ENCODE assay signal across 9 cellular contexts in genomic region chr1:66542811-66543767, GRCh38. TPM values are rescaled to one million over a fixed set of nuclear protein-coding genes. Genes with fewer than 3 reads are reported as not detected.
A peak's percentile ranks its signal among the peaks of the same experiment; 100 is the strongest.
DNase-seq lines count a peak whose midpoint lies in the region; ATAC-seq and TF ChIP-seq lines count a peak whose summit lies in the region.
"Had no signal": no experiment of that assay in that cellular context is flagged by ENCODE, and none has a peak within 500 bp of the region (broad histone marks: within the 10 kb centered on the region; RNA-seq: fewer than 3 reads in every experiment).

No MANE protein-coding gene starts in this region.

- peak; percentile 17 for DNase-seq in AG08395 (ENCODE audit: low spot score)
- peak; percentile 99 for DNase-seq in NCI-H2029 (lab: John Stamatoyannopoulos, UW)
- no peak for DNase-seq in chondrocyte (ENCODE audit: low spot score)
- DNase-seq in lower lobe of right lung, result no peak
- DNase-seq in activated naive CD4-positive, alpha-beta T cell treated with anti-CD3 and anti-CD28 coated beads, Interleukin-2, amount 50 U/mL, for 16 hours, result no peak
- no peak for DNase-seq in GM19240 (ENCODE audit: insufficient read length, low spot score)
- DNase-seq: stimulated activated naive CD4-positive, alpha-beta T cell treated with Interleukin-2 at 50 U/mL for 16 hours had no signal

- H3K27ac ChIP-seq in lower lobe of right lung, result peak overlapping the region; percentile 53

- H3K9me3 ChIP-seq in lower lobe of right lung, result no peaks in the 10 kb centered on the region

- peak overlapping the region; percentile 92 for H3K27ac Mint-ChIP-seq in chondrocyte (ENCODE audit: unreplicated experiment)

- no peak overlapping the region for H3K4me3 ChIP-seq in lower lobe of right lung

- peaks cover 10% of the 10 kb centered on the region for H3K36me3 Mint-ChIP-seq in chondrocyte (ENCODE audit: low read depth)

- H3K4me1 Mint-ChIP-seq in chondrocyte (ENCODE audit: low read depth), result peaks cover 81% of the 10 kb centered on the region

- ATAC-seq in lower lobe of right lung (peak; percentile 86 to 87), GM21529 (IDR thresholded peaks at IDR 0.05; ENCODE audit: unreplicated experiment) (no peak), GM21390 (IDR thresholded peaks at IDR 0.05; ENCODE audit: unreplicated experiment) (no peak)

- no peak overlapping the region for H3K4me3 Mint-ChIP-seq in chondrocyte (ENCODE audit: unreplicated experiment)

- no peaks in the 10 kb centered on the region for H3K9me3 Mint-ChIP-seq in chondrocyte (ENCODE audit: low read depth)

- no peaks in the 10 kb centered on the region for H3K36me3 ChIP-seq in lower lobe of right lung

- no peaks in the 10 kb centered on the region for H3K27me3 ChIP-seq in lower lobe of right lung (ENCODE audit: low read depth)

- no peaks in the 10 kb centered on the region for H3K27me3 Mint-ChIP-seq in chondrocyte (ENCODE audit: low read depth)

- peaks cover 12% of the 10 kb centered on the region for H3K4me1 ChIP-seq in lower lobe of right lung

- no peak for TF ChIP-seq CTCF in chondrocyte (IDR thresholded peaks at IDR 0.05)
- no peak for TF ChIP-seq CTCF in lower lobe of right lung (IDR thresholded peaks at IDR 0.05)

- intact Hi-C loops in lower lobe of right lung (cut with DNase I), result no loop called here

RNA-seq across cellular contexts. Expression of gene SGIP1, which starts 9.1 kb away (rescaled TPM):
- total RNA-seq in chondrocyte, result 29.3 to 47.9 TPM (median 31.8 TPM) in 3 replicates
- total RNA-seq in lower lobe of right lung, result 12.4 TPM

Comparison
In these comparisons a context has a peak if more than half of its experiments do, and no peak if none do; other contexts are left out.
1. DNase-seq: peak in AG08395 (single experiment) and NCI-H2029 (single experiment); none in chondrocyte (single experiment), lower lobe of right lung (single experiment), activated naive CD4-positive, alpha-beta T cell treated with anti-CD3 and anti-CD28 coated beads, Interleukin-2, amount 50 U/mL, for 16 hours (single experiment) and GM19240 (single experiment).
2. ATAC-seq: peak in lower lobe of right lung (2 of 2); none in GM21529 (single experiment) and GM21390 (single experiment).